ENCODE assay signal across 1 cellular context in genomic region chr5:43701227-43701626, GRCh38.
TF ChIP-seq lines count a peak whose summit lies in the region.

No MANE protein-coding gene starts in this region.

TF ChIP-seq in HepG2, 621 proteins besides CTCF, POLR2A, EP300 and RAD21 (continued from another document):
- TF ChIP-seq ZNF431 (CRISPR knock-in tag; IDR thresholded peaks at IDR 0.05; ENCODE audit: borderline replicate concordance, low read depth) = no peak
- no peak for TF ChIP-seq SNAPC5 (CRISPR knock-in tag; IDR thresholded peaks at IDR 0.05; ENCODE audit: borderline replicate concordance)
